ENCODE assay signal across 2 cellular contexts in the genomic region with DNA sequence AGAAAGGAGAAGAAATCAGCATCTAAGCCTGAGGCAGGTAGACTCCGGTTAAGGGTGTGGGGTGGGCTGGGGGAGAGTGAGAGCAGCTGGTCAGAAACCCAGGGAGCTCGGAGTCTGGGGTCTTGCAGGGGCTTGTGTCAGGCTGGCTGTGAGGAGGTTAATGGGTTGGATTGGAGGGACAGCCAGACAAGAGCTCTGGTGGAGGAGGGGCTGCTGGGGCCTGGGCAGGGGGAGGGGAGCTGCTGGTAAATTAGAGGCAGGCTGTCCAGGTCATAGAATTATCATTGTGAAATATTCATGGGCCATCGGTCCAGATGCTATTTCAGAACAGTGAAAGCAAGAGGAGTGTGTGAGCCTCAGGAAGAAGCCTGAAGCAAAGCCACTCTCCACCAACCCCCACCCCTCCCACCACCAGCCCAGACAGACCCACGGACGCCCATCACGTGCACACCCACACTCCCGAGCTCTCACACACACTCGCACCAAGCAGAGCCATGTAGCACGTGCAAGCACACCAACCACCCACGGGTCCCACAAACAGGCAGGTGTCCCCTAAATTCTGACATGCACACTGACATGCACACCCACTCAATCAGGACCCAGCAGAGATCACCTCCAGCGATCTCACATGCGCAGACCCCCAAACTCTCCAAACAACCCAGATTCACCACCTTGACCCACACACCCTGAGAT.
A peak's percentile ranks its signal among the peaks of the same experiment; 100 is the strongest.
TF ChIP-seq lines count a peak whose summit lies in the region.

No MANE protein-coding gene starts in this region.

TF ChIP-seq in A549, 52 proteins besides CTCF, POLR2A, EP300 and RAD21:
- no peak for TF ChIP-seq FOSL2 (IDR thresholded peaks at IDR 0.05)
- no peak for TF ChIP-seq FOSL2 (CRISPR knock-in tag; IDR thresholded peaks at IDR 0.05)
- TF ChIP-seq NFE2L2 (conservative IDR thresholded peaks at IDR 0.05; ENCODE audit: low read length) = no peak
- no peak for TF ChIP-seq ESRRA (IDR thresholded peaks at IDR 0.05; ENCODE audit: borderline replicate concordance, low read length)
- TF ChIP-seq, protein P1, sequence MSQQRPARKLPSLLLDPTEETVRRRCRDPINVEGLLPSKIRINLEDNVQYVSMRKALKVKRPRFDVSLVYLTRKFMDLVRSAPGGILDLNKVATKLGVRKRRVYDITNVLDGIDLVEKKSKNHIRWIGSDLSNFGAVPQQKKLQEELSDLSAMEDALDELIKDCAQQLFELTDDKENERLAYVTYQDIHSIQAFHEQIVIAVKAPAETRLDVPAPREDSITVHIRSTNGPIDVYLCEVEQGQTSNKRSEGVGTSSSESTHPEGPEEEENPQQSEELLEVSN (IDR thresholded peaks at IDR 0.05; ENCODE audit: borderline replicate concordance, low read depth) = no peak
- no peak for TF ChIP-seq PHF8 (IDR thresholded peaks at IDR 0.05; ENCODE audit: borderline replicate concordance, low read depth)
- TF ChIP-seq ZC3H11A (IDR thresholded peaks at IDR 0.05) = no peak
- TF ChIP-seq RNF2 (IDR thresholded peaks at IDR 0.05; ENCODE audit: borderline replicate concordance, low read depth) = no peak

TF ChIP-seq in K562, 482 proteins besides CTCF, POLR2A, EP300 and RAD21:
- TF ChIP-seq POLR2G (IDR thresholded peaks at IDR 0.05; ENCODE audit: low read depth, low read length) = peak; percentile 54
- TF ChIP-seq, protein P2, sequence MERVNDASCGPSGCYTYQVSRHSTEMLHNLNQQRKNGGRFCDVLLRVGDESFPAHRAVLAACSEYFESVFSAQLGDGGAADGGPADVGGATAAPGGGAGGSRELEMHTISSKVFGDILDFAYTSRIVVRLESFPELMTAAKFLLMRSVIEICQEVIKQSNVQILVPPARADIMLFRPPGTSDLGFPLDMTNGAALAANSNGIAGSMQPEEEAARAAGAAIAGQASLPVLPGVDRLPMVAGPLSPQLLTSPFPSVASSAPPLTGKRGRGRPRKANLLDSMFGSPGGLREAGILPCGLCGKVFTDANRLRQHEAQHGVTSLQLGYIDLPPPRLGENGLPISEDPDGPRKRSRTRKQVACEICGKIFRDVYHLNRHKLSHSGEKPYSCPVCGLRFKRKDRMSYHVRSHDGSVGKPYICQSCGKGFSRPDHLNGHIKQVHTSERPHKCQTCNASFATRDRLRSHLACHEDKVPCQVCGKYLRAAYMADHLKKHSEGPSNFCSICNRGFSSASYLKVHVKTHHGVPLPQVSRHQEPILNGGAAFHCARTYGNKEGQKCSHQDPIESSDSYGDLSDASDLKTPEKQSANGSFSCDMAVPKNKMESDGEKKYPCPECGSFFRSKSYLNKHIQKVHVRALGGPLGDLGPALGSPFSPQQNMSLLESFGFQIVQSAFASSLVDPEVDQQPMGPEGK (CRISPR knock-in tag; IDR thresholded peaks at IDR 0.05; ENCODE audit: borderline replicate concordance) = no peak
- TF ChIP-seq TSC22D4 (tag; IDR thresholded peaks at IDR 0.05) = no peak
- no peak for TF ChIP-seq NR2C2 (CRISPR knock-in tag; IDR thresholded peaks at IDR 0.05)
- no peak for TF ChIP-seq NR2C2 (tag; IDR thresholded peaks at IDR 0.05)
- peak; percentile 27; the same call in 1 of the 2 replicates for TF ChIP-seq EGR1 (conservative IDR thresholded peaks at IDR 0.05)
